12 cellular contexts compared by ENCODE assay signal in genomic region chrX:18895157-18895952, GRCh38.
DNase-seq lines count a peak whose midpoint lies in the region; ATAC-seq and TF ChIP-seq lines count a peak whose summit lies in the region.
"Had no signal": no experiment of that assay in that cellular context is flagged by ENCODE, and none has a peak within 500 bp of the region (broad histone marks: within the 10 kb centered on the region; RNA-seq: fewer than 3 reads in every experiment).

No MANE protein-coding gene starts in this region.

- 79 to 85% methylated on average over 20 of the region's 20 CpGs for WGBS in lung, 2 donors

- no peaks in the 10 kb centered on the region for H3K4me1 ChIP-seq in lung (ENCODE audit: control insufficient read depth in 2 of 2, insufficient read depth in 2 of 2, low read length in 2 of 2)
- H3K4me1 ChIP-seq: Peyer's patch had no signal

- H3K9me3 ChIP-seq in lung (ENCODE audit: control insufficient read depth in 2 of 2, insufficient read depth in 1 of 2, low read length in 1 of 2): no peaks in the 10 kb centered on the region
- H3K9me3 ChIP-seq: mucosa of descending colon, Peyer's patch had no signal

- TF ChIP-seq CTCF in epithelial cell of esophagus (IDR thresholded peaks at IDR 0.05; ENCODE audit: insufficient read depth, low read depth, low read length, missing control alignments) (peak; percentile 61), lung (IDR thresholded peaks at IDR 0.05; ENCODE audit: control extremely low read depth, extremely low read depth) (no peak)

- ATAC-seq in lung (ENCODE audit: insufficient read depth, low FRiP score) (no peak), GM19351 (IDR thresholded peaks at IDR 0.05; ENCODE audit: unreplicated experiment) (no peak)
- ATAC-seq: mucosa of descending colon; stimulated activated memory B cell treated with anti-CD40 and anti-IgM and Interleukin-4, amounts not matched to agents 10 μg/mL and 1 μg/mL and 100 μg/mL, for 72 hours had no signal

- H3K27me3 ChIP-seq in lung (ENCODE audit: control insufficient read depth, insufficient read depth): no peaks in the 10 kb centered on the region
- H3K27me3 ChIP-seq: Peyer's patch had no signal

- no peaks in the 10 kb centered on the region for H3K36me3 ChIP-seq in lung (ENCODE audit: control insufficient read depth in 2 of 2, insufficient read depth in 2 of 2, low read length in 2 of 2)

- no peak overlapping the region for H3K4me3 ChIP-seq in epithelial cell of esophagus (ENCODE audit: low read length)
- H3K4me3 ChIP-seq in lung: no peak overlapping the region
- H3K4me3 ChIP-seq: mucosa of descending colon, Peyer's patch had no signal

- peak overlapping the region in 1 of 2 donors; percentile 72 for H3K27ac ChIP-seq in lung (ENCODE audit: low read depth in 1 of 2, low read length in 1 of 2)
- H3K27ac ChIP-seq: Peyer's patch had no signal

- peak; percentile 8 for DNase-seq in NCI-H82 (lab: John Stamatoyannopoulos, UW)
- no peak for DNase-seq in NCI-H82 treated with DMSO at 0.1 percent for 48 hours (lab: John Stamatoyannopoulos, UW; ENCODE audit: unreplicated experiment)
- DNase-seq in epithelial cell of esophagus (ENCODE audit: low read depth): peak; percentile 88
- peak; percentile 40 for DNase-seq in lung (ENCODE audit: low spot score)
- DNase-seq in NK-92 (lab: John Stamatoyannopoulos, UW; ENCODE audit: unreplicated experiment): no peak
- DNase-seq in OCI-M2 (lab: John Stamatoyannopoulos, UW; ENCODE audit: unreplicated experiment): no peak
- DNase-seq in middle frontal gyrus (ENCODE audit: extremely low spot score, low spot score): no peak
- DNase-seq: mucosa of descending colon, NCI-H1436 treated with DMSO at 0.1 percent for 48 hours, Peyer's patch had no signal

Comparison
In these comparisons a context has a peak if more than half of its experiments do, and no peak if none do; other contexts are left out.
1. DNase-seq: peak in NCI-H82 (single experiment), epithelial cell of esophagus (single experiment) and lung (single experiment); none in NCI-H82 treated with DMSO at 0.1 percent for 48 hours (single experiment), NK-92 (single experiment), OCI-M2 (single experiment) and middle frontal gyrus (single experiment).